Comparison of ENCODE assay signal across 9 cellular contexts in genomic region chr4:149914521-149915115, GRCh38.
DNase-seq lines count a peak whose midpoint lies in the region; ATAC-seq, FAIRE-seq and TF ChIP-seq lines count a peak whose summit lies in the region.
"Had no signal": no experiment of that assay in that cellular context is flagged by ENCODE, and none has a peak within 500 bp of the region (broad histone marks: within the 10 kb centered on the region; RNA-seq: fewer than 3 reads in every experiment).

No MANE protein-coding gene starts in this region.

- in situ Hi-C loops in GM12878 (cut with MboI): no loop called here

- no peak overlapping the region for H3K4me2 ChIP-seq in GM12878 (ENCODE audit: control insufficient read depth, insufficient read depth)

- no peaks in the 10 kb centered on the region for H3K9me3 ChIP-seq in GM12878 (replicated peaks; ENCODE audit: control insufficient read depth, insufficient read depth, low read length)
- H3K9me3 ChIP-seq in naive thymus-derived CD4-positive, alpha-beta T cell (ENCODE audit: control insufficient read depth in 2 of 3, low read length in 3 of 3): no peaks in the 10 kb centered on the region

- H3K27ac ChIP-seq in GM12878 (ENCODE audit: control insufficient read depth, insufficient read depth): no peak overlapping the region
- no peak overlapping the region for H3K27ac ChIP-seq in naive thymus-derived CD4-positive, alpha-beta T cell (ENCODE audit: low read depth, low read length)

- H3K27ac Mint-ChIP-seq in naive thymus-derived CD4-positive, alpha-beta T cell: no peak overlapping the region
- H3K27ac Mint-ChIP-seq: activated naive CD4-positive, alpha-beta T cell treated with anti-CD3 and anti-CD28 coated beads, Interleukin-2, amount 50 U/mL, for 24 hours had no signal

- RAD21 ChIA-PET in GM12878 (lab: Charles Lee; ENCODE audit: unreplicated experiment): no interaction called here

- no peaks in the 10 kb centered on the region for H3K79me2 ChIP-seq in GM12878 (ENCODE audit: control insufficient read depth, insufficient read depth, low read length)

- H3K27me3 Mint-ChIP-seq in naive thymus-derived CD4-positive, alpha-beta T cell: peaks cover 0 to 7% (median 4%) of the 10 kb centered on the region in 5 donors

- DNase-seq in D341Med (ENCODE audit: low spot score) (peak; percentile 65), GM18507 (ENCODE audit: extremely low spot score, insufficient read length, low read depth) (peak; percentile 2), NCI-H2171 treated with DMSO at 0.1 percent for 48 hours (lab: John Stamatoyannopoulos, UW) (peak; percentile 51), GM12878 (ENCODE audit: low read depth, low spot score) (no peak), lung microvascular endothelial cell (ENCODE audit: low read depth in 2 of 2) (peak; percentile 64 to 70), NCI-H774 (lab: John Stamatoyannopoulos, UW) (no peak)
- no peak for DNase-seq in naive thymus-derived CD4-positive, alpha-beta T cell

- H4K20me1 ChIP-seq in GM12878 (ENCODE audit: control insufficient read depth, insufficient read depth): no peaks in the 10 kb centered on the region

- H3K9ac ChIP-seq in GM12878 (ENCODE audit: control insufficient read depth, insufficient read depth, low read length): no peak overlapping the region

- H3K4me3 Mint-ChIP-seq in naive thymus-derived CD4-positive, alpha-beta T cell: no peak overlapping the region
- H3K4me3 Mint-ChIP-seq: activated naive CD4-positive, alpha-beta T cell treated with anti-CD3 and anti-CD28 coated beads, Interleukin-2, amount 50 U/mL, for 24 hours had no signal

- no peak overlapping the region for H2AFZ ChIP-seq in GM12878 (ENCODE audit: control insufficient read depth, low read depth, low read length)

- FAIRE-seq in GM18507 (lab: Jason Lieb, UNC): no peak
- FAIRE-seq in GM12878 (lab: Jason Lieb, UNC): no peak

- no peaks in the 10 kb centered on the region for H3K36me3 ChIP-seq in GM12878 (ENCODE audit: control insufficient read depth in 2 of 2, insufficient read depth in 2 of 2, low read length in 1 of 2)
- no peaks in the 10 kb centered on the region for H3K36me3 ChIP-seq in naive thymus-derived CD4-positive, alpha-beta T cell (ENCODE audit: control insufficient read depth in 2 of 3, insufficient read depth in 3 of 3, low read length in 3 of 3)

- no peaks in the 10 kb centered on the region for H3K4me1 ChIP-seq in GM12878 (ENCODE audit: control insufficient read depth, insufficient read depth, low read length)
- H3K4me1 ChIP-seq in naive thymus-derived CD4-positive, alpha-beta T cell (ENCODE audit: control insufficient read depth in 2 of 2, insufficient read depth in 2 of 2, low read length in 2 of 2): no peaks in the 10 kb centered on the region

- no peak for TF ChIP-seq POLR2A in GM12878 (IDR thresholded peaks at IDR 0.05; ENCODE audit: low read depth, low read length)

- no TSS peak for BruUV-seq in GM12878 (replicated peaks; lab: Mats Ljungman, UMichigan)

- no peak for TF ChIP-seq EP300 in GM12878 (IDR thresholded peaks at IDR 0.05; ENCODE audit: borderline replicate concordance in 1 of 2, control insufficient read depth in 1 of 2, low read depth in 2 of 2, low read length in 2 of 2)

- intact Hi-C loops in GM12878 (cut with micrococcal nuclease; ENCODE audit: unreplicated experiment): loop anchor here (1.0 to 5.0 kb wide), 2 partner anchors 329 to 637 kb away; no protein-coding TSS in a partner anchor
- intact Hi-C loops in naive thymus-derived CD4-positive, alpha-beta T cell (cut with micrococcal nuclease): no loop called here

- no peak overlapping the region for H3K4me3 ChIP-seq in GM12878
- H3K4me3 ChIP-seq in naive thymus-derived CD4-positive, alpha-beta T cell (ENCODE audit: low read length): no peak overlapping the region

- ATAC-seq in HG02938 (IDR thresholded peaks at IDR 0.05; ENCODE audit: unreplicated experiment) (peak; percentile 85), GM12878 (peak; percentile 89)
- ATAC-seq in naive thymus-derived CD4-positive, alpha-beta T cell: no peak

- WGBS in GM12878 (ENCODE audit: insufficient coverage, insufficient replicate concordance, low lambda C conversion rate, missing lambda C conversion rate): 20% methylated on average over 5 of the region's 5 CpGs

- TF ChIP-seq RAD21 in GM12878 (IDR thresholded peaks at IDR 0.05; ENCODE audit: insufficient read depth, low read depth, low read length): peak; percentile 33; the same call in 1 of the 2 replicates

- SMC1A ChIA-PET in GM12878 (lab: Charles Lee; ENCODE audit: uncharacterized antibody, unreplicated experiment): no interaction called here

- CTCF ChIA-PET in GM12878 (lab: Yijun Ruan, JAX): no interaction called here
- CTCF ChIA-PET in naive thymus-derived CD4-positive, alpha-beta T cell (lab: Charles Lee): no interaction called here

- H3K27me3 ChIP-seq in GM12878 (replicated peaks in 1 of 2; ENCODE audit: control insufficient read depth in 2 of 2, insufficient read depth in 2 of 2, low read length in 1 of 2): no peaks in the 10 kb centered on the region
- no peaks in the 10 kb centered on the region for H3K27me3 ChIP-seq in naive thymus-derived CD4-positive, alpha-beta T cell (ENCODE audit: control insufficient read depth in 2 of 2, insufficient read depth in 2 of 2, low read length in 2 of 2)

- H3K9me3 Mint-ChIP-seq in naive thymus-derived CD4-positive, alpha-beta T cell: peaks cover 0 to 2% (median 0%) of the 10 kb centered on the region in 11 donors
- H3K9me3 Mint-ChIP-seq: activated naive CD4-positive, alpha-beta T cell treated with anti-CD3 and anti-CD28 coated beads, Interleukin-2, amount 50 U/mL, for 24 hours had no signal

- H3K36me3 Mint-ChIP-seq in naive thymus-derived CD4-positive, alpha-beta T cell: no peaks in the 10 kb centered on the region
- H3K36me3 Mint-ChIP-seq: activated naive CD4-positive, alpha-beta T cell treated with anti-CD3 and anti-CD28 coated beads, Interleukin-2, amount 50 U/mL, for 24 hours had no signal

- POLR2A ChIA-PET in GM12878 (lab: Charles Lee): no interaction called here
- POLR2A ChIA-PET in naive thymus-derived CD4-positive, alpha-beta T cell (lab: Charles Lee): no interaction called here

- peak; percentile 53 to 75 (median 72) for TF ChIP-seq CTCF in GM12878 (IDR thresholded peaks at IDR 0.05 in 2 of 3, conservative IDR thresholded peaks at IDR 0.05 in 1 of 3; ENCODE audit: control insufficient read depth in 2 of 3, extremely low read depth in 1 of 3, insufficient read depth in 1 of 3, low read depth in 3 of 3, low read length in 3 of 3)

- H3K4me1 Mint-ChIP-seq in naive thymus-derived CD4-positive, alpha-beta T cell: no peaks in the 10 kb centered on the region
- H3K4me1 Mint-ChIP-seq: activated naive CD4-positive, alpha-beta T cell treated with anti-CD3 and anti-CD28 coated beads, Interleukin-2, amount 50 U/mL, for 24 hours had no signal

TF ChIP-seq in GM12878, 131 proteins besides CTCF, POLR2A, EP300 and RAD21 (continues in another document):
- no peak for TF ChIP-seq MYC (IDR thresholded peaks at IDR 0.05; ENCODE audit: insufficient read depth, insufficient read length, insufficient replicate concordance, low read length, severe bottlenecking)
- no peak for TF ChIP-seq PAX8 (IDR thresholded peaks at IDR 0.05)
- TF ChIP-seq YY1 (IDR thresholded peaks at IDR 0.05; ENCODE audit: low read depth, low read length): no peak
- TF ChIP-seq BCLAF1 (IDR thresholded peaks at IDR 0.05): no peak
- TF ChIP-seq, protein P1, sequence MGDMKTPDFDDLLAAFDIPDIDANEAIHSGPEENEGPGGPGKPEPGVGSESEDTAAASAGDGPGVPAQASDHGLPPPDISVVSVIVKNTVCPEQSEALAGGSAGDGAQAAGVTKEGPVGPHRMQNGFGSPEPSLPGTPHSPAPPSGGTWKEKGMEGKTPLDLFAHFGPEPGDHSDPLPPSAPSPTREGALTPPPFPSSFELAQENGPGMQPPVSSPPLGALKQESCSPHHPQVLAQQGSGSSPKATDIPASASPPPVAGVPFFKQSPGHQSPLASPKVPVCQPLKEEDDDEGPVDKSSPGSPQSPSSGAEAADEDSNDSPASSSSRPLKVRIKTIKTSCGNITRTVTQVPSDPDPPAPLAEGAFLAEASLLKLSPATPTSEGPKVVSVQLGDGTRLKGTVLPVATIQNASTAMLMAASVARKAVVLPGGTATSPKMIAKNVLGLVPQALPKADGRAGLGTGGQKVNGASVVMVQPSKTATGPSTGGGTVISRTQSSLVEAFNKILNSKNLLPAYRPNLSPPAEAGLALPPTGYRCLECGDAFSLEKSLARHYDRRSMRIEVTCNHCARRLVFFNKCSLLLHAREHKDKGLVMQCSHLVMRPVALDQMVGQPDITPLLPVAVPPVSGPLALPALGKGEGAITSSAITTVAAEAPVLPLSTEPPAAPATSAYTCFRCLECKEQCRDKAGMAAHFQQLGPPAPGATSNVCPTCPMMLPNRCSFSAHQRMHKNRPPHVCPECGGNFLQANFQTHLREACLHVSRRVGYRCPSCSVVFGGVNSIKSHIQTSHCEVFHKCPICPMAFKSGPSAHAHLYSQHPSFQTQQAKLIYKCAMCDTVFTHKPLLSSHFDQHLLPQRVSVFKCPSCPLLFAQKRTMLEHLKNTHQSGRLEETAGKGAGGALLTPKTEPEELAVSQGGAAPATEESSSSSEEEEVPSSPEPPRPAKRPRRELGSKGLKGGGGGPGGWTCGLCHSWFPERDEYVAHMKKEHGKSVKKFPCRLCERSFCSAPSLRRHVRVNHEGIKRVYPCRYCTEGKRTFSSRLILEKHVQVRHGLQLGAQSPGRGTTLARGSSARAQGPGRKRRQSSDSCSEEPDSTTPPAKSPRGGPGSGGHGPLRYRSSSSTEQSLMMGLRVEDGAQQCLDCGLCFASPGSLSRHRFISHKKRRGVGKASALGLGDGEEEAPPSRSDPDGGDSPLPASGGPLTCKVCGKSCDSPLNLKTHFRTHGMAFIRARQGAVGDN (IDR thresholded peaks at IDR 0.05): no peak

Comparison
In these comparisons a context has a peak if more than half of its experiments do, and no peak if none do; other contexts are left out.
1. DNase-seq: peak in D341Med (single experiment), GM18507 (single experiment), NCI-H2171 treated with DMSO at 0.1 percent for 48 hours (single experiment) and lung microvascular endothelial cell (2 of 2); none in GM12878 (single experiment), NCI-H774 (single experiment) and naive thymus-derived CD4-positive, alpha-beta T cell (0 of 9).